ENCODE assay signal across 9 cellular contexts in the genomic region with DNA sequence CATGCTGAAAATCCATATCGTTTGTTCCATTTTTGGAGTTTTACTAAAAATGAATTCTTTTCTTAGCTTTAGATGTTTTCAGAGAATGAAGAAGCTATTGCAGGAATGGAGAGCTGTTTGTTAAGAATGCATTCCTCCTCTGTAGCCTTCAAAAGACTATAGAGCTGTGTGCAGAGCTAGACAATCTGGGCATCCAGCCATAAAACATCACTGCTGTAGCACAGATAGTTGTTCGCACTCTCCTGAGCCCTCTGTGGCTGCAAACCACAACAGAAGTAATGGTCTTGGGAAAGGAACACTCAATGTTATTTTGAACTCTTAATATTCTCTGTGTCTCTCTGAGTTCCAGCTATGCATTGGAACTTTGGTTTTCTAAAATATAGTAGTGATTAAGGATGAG. TPM values are rescaled to one million over a fixed set of nuclear protein-coding genes. Genes with fewer than 3 reads are reported as not detected.
DNase-seq lines count a peak whose midpoint lies in the region; ATAC-seq, FAIRE-seq and TF ChIP-seq lines count a peak whose summit lies in the region.
"Had no signal": no experiment of that assay in that cellular context is flagged by ENCODE, and none has a peak within 500 bp of the region (broad histone marks: within the 10 kb centered on the region; RNA-seq: fewer than 3 reads in every experiment).

No MANE protein-coding gene starts in this region.

- TF ChIP-seq RAD21 in K562 (CRISPR knock-in tag; conservative IDR thresholded peaks at IDR 0.05 in 1 of 2, IDR thresholded peaks at IDR 0.05 in 1 of 2), result no peak

- FAIRE-seq in K562 (lab: Jason Lieb, UNC), result peak; percentile 78

- H3K27me3 ChIP-seq in K562 (ENCODE audit: control insufficient read depth in 2 of 2, insufficient read depth in 2 of 2, low read length in 2 of 2), result no peaks in the 10 kb centered on the region

- no peak overlapping the region for H3K4me2 ChIP-seq in K562 (ENCODE audit: insufficient read depth, low read length)

- no peaks in the 10 kb centered on the region for H3K9me1 ChIP-seq in K562 (ENCODE audit: control insufficient read depth, insufficient read depth, low read length)

- H3K79me2 ChIP-seq in K562 (ENCODE audit: control insufficient read depth, insufficient read depth, low read length), result peaks cover 52% of the 10 kb centered on the region

- ATAC-seq in K562, result peak; percentile 85
- ATAC-seq in GM21367 (IDR thresholded peaks at IDR 0.05; ENCODE audit: unreplicated experiment), result no peak
- ATAC-seq in HG02970 (IDR thresholded peaks at IDR 0.05; ENCODE audit: low FRiP score, unreplicated experiment), result no peak

- TF ChIP-seq EP300 in K562 (IDR thresholded peaks at IDR 0.05; ENCODE audit: low read length), result no peak

- no peak for TF ChIP-seq POLR2A in K562 (conservative IDR thresholded peaks at IDR 0.05)

- no peak overlapping the region for H2AFZ ChIP-seq in K562 (ENCODE audit: low read depth, low read length)

- H3K4me3 ChIP-seq in K562, result no peak overlapping the region

- in situ Hi-C loops in K562 (cut with MboI), result no loop called here

- POLR2A ChIA-PET in K562 (lab: Yijun Ruan, JAX), result interaction anchor here (1.3 to 2.7 kb wide), 2 partner anchors 14 to 77 kb away, joined by 4 to 12 read pairs; no protein-coding TSS in a partner anchor

- no peak overlapping the region for H3K27ac ChIP-seq in K562 (ENCODE audit: extremely low read depth, low read depth, low read length)
- H3K27ac ChIP-seq: VCaP had no signal

- no peaks in the 10 kb centered on the region for H3K9me3 ChIP-seq in K562 (replicated peaks; ENCODE audit: control insufficient read depth, insufficient read depth, low read depth, low read length)

- TF ChIP-seq CTCF in K562 (IDR thresholded peaks at IDR 0.05 in 2 of 3, conservative IDR thresholded peaks at IDR 0.05 in 1 of 3; ENCODE audit: insufficient read depth in 2 of 3, low read depth in 1 of 3, low read length in 3 of 3) (no peak), GM10266 (IDR thresholded peaks at IDR 0.05; ENCODE audit: control insufficient read depth, insufficient read depth, low read depth, missing control alignments) (no peak)

- 6% methylated on average over 2 of the region's 2 CpGs for WGBS in K562 (ENCODE audit: insufficient coverage, low coverage, missing lambda C conversion rate)

- peaks cover 5% of the 10 kb centered on the region for H3K36me3 Mint-ChIP-seq in activated T-helper 1 cell treated with anti-CD3 and anti-CD28 coated beads, Interleukin-12 subunit alpha, Interleukin-12 subunit beta, Interleukin-2, Interleukin-4 antibody, amounts not matched to agents 30 ng/mL and 10 ng/mL and 1 ng/mL, durations not matched to agents 14 hours and 24 hours and 36 hours (ENCODE audit: low read depth)

- intact Hi-C loops in activated T-helper 1 cell treated with anti-CD3 and anti-CD28 coated beads, Interleukin-12 subunit alpha, Interleukin-12 subunit beta, Interleukin-2, Interleukin-4 antibody, amounts not matched to agents 30 ng/mL and 10 ng/mL and 1 ng/mL, durations not matched to agents 14 hours and 24 hours and 36 hours (cut with micrococcal nuclease), result loop anchor here (5.0 kb wide), 1 partner anchor 49 kb away; no protein-coding TSS in a partner anchor
- intact Hi-C loops in K562 (cut with micrococcal nuclease), result no loop called here

- no peaks in the 10 kb centered on the region for H3K27me3 Mint-ChIP-seq in activated T-helper 1 cell treated with anti-CD3 and anti-CD28 coated beads, Interleukin-12 subunit alpha, Interleukin-12 subunit beta, Interleukin-2, Interleukin-4 antibody, amounts not matched to agents 30 ng/mL and 10 ng/mL and 1 ng/mL, durations not matched to agents 14 hours and 24 hours and 36 hours (ENCODE audit: insufficient read depth)

- peaks cover 11 to 14% of the 10 kb centered on the region in 2 experiments; a peak in 4 of 5 replicates for H3K4me1 ChIP-seq in K562 (replicated peaks in 1 of 2; ENCODE audit: control insufficient read depth in 2 of 2, insufficient read depth in 2 of 2, low read length in 2 of 2)

- H3K4me3 Mint-ChIP-seq in activated T-helper 1 cell treated with anti-CD3 and anti-CD28 coated beads, Interleukin-12 subunit alpha, Interleukin-12 subunit beta, Interleukin-2, Interleukin-4 antibody, amounts not matched to agents 30 ng/mL and 10 ng/mL and 1 ng/mL, durations not matched to agents 14 hours and 24 hours and 36 hours, result no peak overlapping the region

- H3K36me3 ChIP-seq in K562 (ENCODE audit: control insufficient read depth, insufficient read depth, low read length), result no peaks in the 10 kb centered on the region

- H3K27ac Mint-ChIP-seq in activated T-helper 1 cell treated with anti-CD3 and anti-CD28 coated beads, Interleukin-12 subunit alpha, Interleukin-12 subunit beta, Interleukin-2, Interleukin-4 antibody, amounts not matched to agents 30 ng/mL and 10 ng/mL and 1 ng/mL, durations not matched to agents 14 hours and 24 hours and 36 hours, result no peak overlapping the region

- CTCF ChIA-PET in K562 (lab: Yijun Ruan, JAX; ENCODE audit: low intra/inter-chr PET ratio), result interaction anchor here (1.1 kb wide), 1 partner anchor 50 kb away, joined by 4 read pairs; no protein-coding TSS in a partner anchor

- peak; percentile 19 for DNase-seq in activated T-helper 1 cell treated with Interleukin-2 at 50 U/mL for 16 hours (ENCODE audit: low read depth)
- DNase-seq in activated T-helper 1 cell treated with anti-CD3 and anti-CD28 coated beads, Interleukin-12 subunit alpha, Interleukin-12 subunit beta, Interleukin-2, Interleukin-4 antibody, amounts not matched to agents 30 ng/mL and 10 ng/mL and 1 ng/mL, durations not matched to agents 14 hours and 24 hours and 36 hours (ENCODE audit: low spot score), result no peak
- DNase-seq in OCI-M1 (lab: John Stamatoyannopoulos, UW), result peak; percentile 88
- DNase-seq in K562 (ENCODE audit: extremely low read depth in 1 of 4, low spot score in 3 of 4), result peak; percentile 17 to 80 (median 43)
- DNase-seq in lung microvascular endothelial cell (ENCODE audit: low read depth in 2 of 2), result peak; percentile 11 to 69
- no peak for DNase-seq in GM10266 (ENCODE audit: extremely low spot score)

- peaks cover 22% of the 10 kb centered on the region for H4K20me1 ChIP-seq in K562 (replicated peaks; ENCODE audit: control insufficient read depth, insufficient read depth, low read length)

- no peak overlapping the region for H3K9ac ChIP-seq in K562 (ENCODE audit: insufficient read depth in 1 of 2, low read depth in 2 of 2, low read length in 2 of 2)

- peaks cover 49% of the 10 kb centered on the region for H3K4me1 Mint-ChIP-seq in activated T-helper 1 cell treated with anti-CD3 and anti-CD28 coated beads, Interleukin-12 subunit alpha, Interleukin-12 subunit beta, Interleukin-2, Interleukin-4 antibody, amounts not matched to agents 30 ng/mL and 10 ng/mL and 1 ng/mL, durations not matched to agents 14 hours and 24 hours and 36 hours (ENCODE audit: low read depth)

- H3K9me3 Mint-ChIP-seq in activated T-helper 1 cell treated with anti-CD3 and anti-CD28 coated beads, Interleukin-12 subunit alpha, Interleukin-12 subunit beta, Interleukin-2, Interleukin-4 antibody, amounts not matched to agents 30 ng/mL and 10 ng/mL and 1 ng/mL, durations not matched to agents 14 hours and 24 hours and 36 hours, result no peaks in the 10 kb centered on the region

- no TSS peak for BruUV-seq in K562 (replicated peaks; lab: Mats Ljungman, UMichigan)

TF ChIP-seq in K562, 482 proteins besides CTCF, POLR2A, EP300 and RAD21 (continues in another document):
- TF ChIP-seq FOXA1 (IDR thresholded peaks at IDR 0.05; ENCODE audit: borderline replicate concordance) (no peak), HNRNPLL (IDR thresholded peaks at IDR 0.05; ENCODE audit: low read depth, low read length, poor library complexity, severe bottlenecking) (no peak), NCOA6 (IDR thresholded peaks at IDR 0.05) (no peak), NFRKB (IDR thresholded peaks at IDR 0.05; ENCODE audit: low read depth) (no peak), ZNF507 (tag; conservative IDR thresholded peaks at IDR 0.05) (no peak), SIN3A (IDR thresholded peaks at IDR 0.05; ENCODE audit: borderline replicate concordance in 2 of 2, control insufficient read depth in 1 of 2, low read depth in 2 of 2, low read length in 2 of 2) (no peak), BHLHE40 (IDR thresholded peaks at IDR 0.05; ENCODE audit: low read length) (0 out of 2 replicates have a peak, but pooled peaks have one; percentile 30), MYNN (IDR thresholded peaks at IDR 0.05) (no peak), MYNN (CRISPR knock-in tag; IDR thresholded peaks at IDR 0.05) (no peak), KLF13 (tag; IDR thresholded peaks at IDR 0.05; ENCODE audit: borderline replicate concordance, low read depth) (no peak)
- TF ChIP-seq, protein P1, sequence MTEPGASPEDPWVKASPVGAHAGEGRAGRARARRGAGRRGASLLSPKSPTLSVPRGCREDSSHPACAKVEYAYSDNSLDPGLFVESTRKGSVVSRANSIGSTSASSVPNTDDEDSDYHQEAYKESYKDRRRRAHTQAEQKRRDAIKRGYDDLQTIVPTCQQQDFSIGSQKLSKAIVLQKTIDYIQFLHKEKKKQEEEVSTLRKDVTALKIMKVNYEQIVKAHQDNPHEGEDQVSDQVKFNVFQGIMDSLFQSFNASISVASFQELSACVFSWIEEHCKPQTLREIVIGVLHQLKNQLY (CRISPR knock-in tag; conservative IDR thresholded peaks at IDR 0.05), result no peak

RNA-seq across cellular contexts. Expression of gene TNRC6C, which starts 4.9 kb away (rescaled TPM):
- 15.5 and 19.6 TPM in 2 replicates for total RNA-seq in activated T-helper 1 cell treated with anti-CD3 and anti-CD28 coated beads, Interleukin-12 subunit alpha, Interleukin-12 subunit beta, Interleukin-2, Interleukin-4 antibody, amounts not matched to agents 30 ng/mL and 10 ng/mL and 1 ng/mL, durations not matched to agents 14 hours and 24 hours and 36 hours
- total RNA-seq in K562 (2011; cell fraction: chromatin; rRNA removed; ENCODE audit: low replicate concordance), result 13.1 and 18.3 TPM in 2 replicates
- total RNA-seq in K562 (2011; cell fraction: nucleolus; rRNA removed), result 5.5 and 8.3 TPM in 2 replicates
- 8.8 and 10.2 TPM in 2 replicates for total RNA-seq in K562 (2011; cell fraction: nucleoplasm; rRNA removed)
- total RNA-seq in K562 (2014; rRNA removed) (1.4 and 2.4 TPM in 2 replicates), K562 (2014; rRNA removed; fragmentation: Illumina TruSeq; extraction: Trizol) (1.9 and 3.0 TPM in 2 replicates), K562 (2015; rRNA removed; fragmentation: Illumina TruSeq; extraction: Trizol) (2.6 and 2.8 TPM in 2 replicates), K562 (2021) (4.9 and 6.3 TPM in 2 replicates), lung microvascular endothelial cell (5.7 and 7.5 TPM in 2 replicates)
- polyA plus RNA-seq in K562 (2011; rRNA removed) (0.60 and 0.96 TPM in 2 replicates), K562 (2014; fragmentation: Illumina TruSeq; extraction: Trizol) (2.2 and 2.3 TPM in 2 replicates), K562 (2014; fragmentation: Nextera tagmentation; extraction: Ambion mirVana) (under 1 TPM; 0.20 to 0.30 TPM), K562 (2014; rRNA removed) (0.81 and 2.5 TPM in 2 replicates)
- polyA plus RNA-seq in K562 (2011; cell fraction: cytosol; rRNA removed), result 0.28 and 0.45 TPM in 2 replicates
- polyA plus RNA-seq in K562 (2011; cell fraction: nucleus; rRNA removed), result 2.1 and 3.4 TPM in 2 replicates
- polyA plus RNA-seq in K562 (2012), result 1.5 and 2.4 TPM in 2 replicates
- polyA minus RNA-seq in K562 (2011; rRNA and poly(A)+ RNA removed), result 3.2 and 4.1 TPM in 2 replicates
- polyA minus RNA-seq in K562 (2011; cell fraction: cytosol; rRNA and poly(A)+ RNA removed), result 0.86 and 1.5 TPM in 2 replicates
- polyA minus RNA-seq in K562 (2011; cell fraction: nucleus; rRNA and poly(A)+ RNA removed), result 2.3 and 3.1 TPM in 2 replicates

Comparison
In these comparisons a context has a peak if more than half of its experiments do, and no peak if none do; other contexts are left out.
1. DNase-seq: peak in activated T-helper 1 cell treated with Interleukin-2 at 50 U/mL for 16 hours (single experiment), OCI-M1 (single experiment), K562 (4 of 4) and lung microvascular endothelial cell (2 of 2); none in activated T-helper 1 cell treated with anti-CD3 and anti-CD28 coated beads, Interleukin-12 subunit alpha, Interleukin-12 subunit beta, Interleukin-2, Interleukin-4 antibody, amounts not matched to agents 30 ng/mL and 10 ng/mL and 1 ng/mL, durations not matched to agents 14 hours and 24 hours and 36 hours (single experiment) and GM10266 (single experiment).